12 cellular contexts compared by ENCODE assay signal in the genomic region with DNA sequence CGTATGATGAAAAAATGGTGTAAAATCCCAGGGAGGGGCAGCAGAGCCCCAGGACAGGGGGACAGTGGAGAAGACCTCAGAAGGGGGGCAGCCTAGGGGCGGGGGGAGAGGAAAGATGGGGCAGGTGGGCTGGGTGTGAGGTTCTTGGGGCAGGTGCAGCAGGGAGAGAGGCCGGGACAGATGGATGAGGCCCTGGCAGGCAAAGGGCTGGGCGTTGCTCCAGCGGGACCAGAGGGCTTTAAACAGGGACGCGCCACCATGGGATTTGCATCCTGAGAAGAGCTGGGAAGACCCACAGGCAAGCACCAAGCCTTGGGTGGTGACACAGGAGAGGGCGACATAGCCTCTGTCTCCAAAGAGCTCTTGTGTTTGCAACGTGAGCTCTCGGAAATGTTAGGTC.
"Had no signal": no experiment of that assay in that cellular context is flagged by ENCODE, and none has a peak within 500 bp of the region (broad histone marks: within the 10 kb centered on the region; RNA-seq: fewer than 3 reads in every experiment).

No MANE protein-coding gene starts in this region.

- H3K9me3 ChIP-seq: thyroid gland had no signal

- H3K27me3 ChIP-seq: cardiac muscle cell, thyroid gland, uterus had no signal

- FAIRE-seq: astrocyte, pancreas had no signal

- H3K27ac ChIP-seq: cardiac muscle cell, epithelial cell of prostate, pancreas, thyroid gland, uterus had no signal

- ATAC-seq: pancreas; stimulated activated effector memory CD8-positive, alpha-beta T cell treated with anti-CD3 and anti-CD28 coated beads, Interleukin-12 subunit alpha, Interleukin-12 subunit beta, amount 100 ng/mL, for 72 hours had no signal

- DNase-seq: activated CD4-positive, alpha-beta T cell treated with anti-CD3 and anti-CD28 coated beads for 4 hours; activated naive CD4-positive, alpha-beta T cell treated with anti-CD3 and anti-CD28 coated beads for 36 hours; cortex of kidney; effector memory CD4-positive, alpha-beta T cell; hippocampal formation; pancreas; thyroid gland; uterus had no signal

- H3K4me1 ChIP-seq: pancreas, thyroid gland, uterus had no signal

- H3K36me3 ChIP-seq: cardiac muscle cell, pancreas, thyroid gland, uterus had no signal

- H3K4me3 ChIP-seq: cardiac muscle cell, pancreas, thyroid gland, uterus had no signal
